1 cellular context compared by ENCODE assay signal in the genomic region with DNA sequence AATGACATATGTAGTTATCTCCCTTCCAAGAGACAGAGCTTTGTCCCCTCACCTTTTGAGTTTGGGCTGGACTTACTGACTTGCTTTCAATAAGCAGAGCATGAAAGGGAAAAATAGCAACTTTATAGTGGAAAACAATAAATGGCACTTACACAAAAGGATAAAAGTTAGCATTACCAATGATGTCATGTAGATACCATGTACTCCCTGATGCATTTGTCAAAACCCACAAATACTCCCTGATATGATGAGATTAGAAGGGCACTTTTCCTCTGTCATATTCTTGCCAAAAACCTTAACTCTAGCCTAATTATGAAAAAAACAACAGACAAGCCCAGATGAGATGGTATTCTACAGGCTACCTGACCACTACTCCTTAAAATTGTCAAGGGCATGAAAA.
TF ChIP-seq lines count a peak whose summit lies in the region.

No MANE protein-coding gene starts in this region.

TF ChIP-seq in SK-N-SH, 30 proteins besides CTCF, POLR2A, EP300 and RAD21:
- TF ChIP-seq TCF12 (IDR thresholded peaks at IDR 0.05), result no peak
- TF ChIP-seq SIN3A (IDR thresholded peaks at IDR 0.05; ENCODE audit: borderline replicate concordance, low read depth, low read length), result no peak
- TF ChIP-seq JUND (IDR thresholded peaks at IDR 0.05), result no peak
- TF ChIP-seq, protein P1, sequence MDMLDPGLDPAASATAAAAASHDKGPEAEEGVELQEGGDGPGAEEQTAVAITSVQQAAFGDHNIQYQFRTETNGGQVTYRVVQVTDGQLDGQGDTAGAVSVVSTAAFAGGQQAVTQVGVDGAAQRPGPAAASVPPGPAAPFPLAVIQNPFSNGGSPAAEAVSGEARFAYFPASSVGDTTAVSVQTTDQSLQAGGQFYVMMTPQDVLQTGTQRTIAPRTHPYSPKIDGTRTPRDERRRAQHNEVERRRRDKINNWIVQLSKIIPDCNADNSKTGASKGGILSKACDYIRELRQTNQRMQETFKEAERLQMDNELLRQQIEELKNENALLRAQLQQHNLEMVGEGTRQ (IDR thresholded peaks at IDR 0.05; ENCODE audit: borderline replicate concordance, low read depth, low read length), result no peak
- TF ChIP-seq TEAD4 (IDR thresholded peaks at IDR 0.05; ENCODE audit: borderline replicate concordance, insufficient read depth), result no peak
- TF ChIP-seq, protein P2, sequence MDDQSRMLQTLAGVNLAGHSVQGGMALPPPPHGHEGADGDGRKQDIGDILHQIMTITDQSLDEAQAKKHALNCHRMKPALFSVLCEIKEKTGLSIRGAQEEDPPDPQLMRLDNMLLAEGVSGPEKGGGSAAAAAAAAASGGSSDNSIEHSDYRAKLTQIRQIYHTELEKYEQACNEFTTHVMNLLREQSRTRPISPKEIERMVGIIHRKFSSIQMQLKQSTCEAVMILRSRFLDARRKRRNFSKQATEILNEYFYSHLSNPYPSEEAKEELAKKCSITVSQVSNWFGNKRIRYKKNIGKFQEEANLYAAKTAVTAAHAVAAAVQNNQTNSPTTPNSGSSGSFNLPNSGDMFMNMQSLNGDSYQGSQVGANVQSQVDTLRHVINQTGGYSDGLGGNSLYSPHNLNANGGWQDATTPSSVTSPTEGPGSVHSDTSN (IDR thresholded peaks at IDR 0.05), result 0 out of 2 replicates have a peak, but pooled peaks have one; percentile 18
